In genomic region chr3:151171145-151171544, GRCh38 we compare ENCODE assay signal across 9 cellular contexts. TPM values are rescaled to one million over a fixed set of nuclear protein-coding genes. Genes with fewer than 3 reads are reported as not detected.
DNase-seq lines count a peak whose midpoint lies in the region; ATAC-seq and TF ChIP-seq lines count a peak whose summit lies in the region.
"Had no signal": no experiment of that assay in that cellular context is flagged by ENCODE, and none has a peak within 500 bp of the region (broad histone marks: within the 10 kb centered on the region; RNA-seq: fewer than 3 reads in every experiment).

No MANE protein-coding gene starts in this region.

- no peak for TF ChIP-seq CTCF in choroid plexus epithelial cell (conservative IDR thresholded peaks at IDR 0.05; ENCODE audit: low read depth, low read length)
- TF ChIP-seq CTCF in ovary (IDR thresholded peaks at IDR 0.05): no peak

- H3K4me3 Mint-ChIP-seq in stimulated activated naive B cell treated with anti-CD40 and anti-IgM and Interleukin-4, amounts not matched to agents 10 μg/mL and 1 μg/mL and 100 μg/mL, for 72 hours: peak overlapping the region; percentile 47 to 57
- H3K4me3 Mint-ChIP-seq: brain had no signal

- H3K36me3 Mint-ChIP-seq in stimulated activated naive B cell treated with anti-CD40 and anti-IgM and Interleukin-4, amounts not matched to agents 10 μg/mL and 1 μg/mL and 100 μg/mL, for 72 hours: no peaks in the 10 kb centered on the region

- no peak for TF ChIP-seq POLR2A in ovary (IDR thresholded peaks at IDR 0.05)

- ATAC-seq in GM18498 (IDR thresholded peaks at IDR 0.05; ENCODE audit: unreplicated experiment) (peak; percentile 60), GM21737 (IDR thresholded peaks at IDR 0.05; ENCODE audit: unreplicated experiment) (peak; percentile 81)
- ATAC-seq in stimulated activated naive B cell treated with anti-CD40 and anti-IgM and Interleukin-4, amounts not matched to agents 10 μg/mL and 1 μg/mL and 100 μg/mL, for 72 hours (replicated peaks): peak; percentile 61

- DNase-seq in NAMALWA (ENCODE audit: low spot score): peak; percentile 25
- peak; percentile 16 for DNase-seq in choroid plexus epithelial cell (ENCODE audit: low read depth)
- peak; percentile 21 for DNase-seq in stimulated activated naive B cell treated with anti-CD40 and anti-IgM and Interleukin-4, amounts not matched to agents 10 μg/mL and 1 μg/mL and 100 μg/mL, for 72 hours
- no peak for DNase-seq in NCI-H524 (lab: John Stamatoyannopoulos, UW)
- DNase-seq in cerebellum (ENCODE audit: low spot score): no peak
- DNase-seq in ovary: no peak

- no peaks in the 10 kb centered on the region for H3K27me3 Mint-ChIP-seq in stimulated activated naive B cell treated with anti-CD40 and anti-IgM and Interleukin-4, amounts not matched to agents 10 μg/mL and 1 μg/mL and 100 μg/mL, for 72 hours
- H3K27me3 Mint-ChIP-seq: brain had no signal

- peak overlapping the region; percentile 87 for H3K27ac Mint-ChIP-seq in stimulated activated naive B cell treated with anti-CD40 and anti-IgM and Interleukin-4, amounts not matched to agents 10 μg/mL and 1 μg/mL and 100 μg/mL, for 72 hours

- H3K27me3 ChIP-seq in ovary: no peaks in the 10 kb centered on the region

- H3K27ac ChIP-seq in ovary: no peak overlapping the region

- WGBS in ovary, 3 donors: 36 to 54% (median 39%) methylated on average over 3 of the region's 3 CpGs

- TF ChIP-seq EP300 in ovary (IDR thresholded peaks at IDR 0.05): no peak

- H3K36me3 ChIP-seq in ovary: no peaks in the 10 kb centered on the region

- intact Hi-C loops in ovary (cut with DNase I): no loop called here

- no peak overlapping the region for H3K4me3 ChIP-seq in choroid plexus epithelial cell (ENCODE audit: low read depth, low read length)
- H3K4me3 ChIP-seq in ovary: no peak overlapping the region

- no peaks in the 10 kb centered on the region for H3K9me3 Mint-ChIP-seq in stimulated activated naive B cell treated with anti-CD40 and anti-IgM and Interleukin-4, amounts not matched to agents 10 μg/mL and 1 μg/mL and 100 μg/mL, for 72 hours
- H3K9me3 Mint-ChIP-seq: brain had no signal

- no peaks in the 10 kb centered on the region for H3K9me3 ChIP-seq in ovary

- peaks cover 24 to 37% of the 10 kb centered on the region in 2 donors for H3K4me1 Mint-ChIP-seq in stimulated activated naive B cell treated with anti-CD40 and anti-IgM and Interleukin-4, amounts not matched to agents 10 μg/mL and 1 μg/mL and 100 μg/mL, for 72 hours

- no peaks in the 10 kb centered on the region for H3K4me1 ChIP-seq in ovary (ENCODE audit: insufficient read depth)

RNA-seq across cellular contexts. Expression of gene GPR171, which starts 31.9 kb away (rescaled TPM):
- total RNA-seq in cerebellum: not detected
- total RNA-seq in ovary: 1 to 10 TPM in 1 of 7 donors, under 1 TPM in 3, not detected in 3; 0.46 to 1.4 (median 0.85) TPM
- polyA plus RNA-seq in ovary: 1 to 10 TPM in 1 of 2 donors, under 1 TPM in 1; 0.21 to 2.6 TPM

Comparison
In these comparisons a context has a peak if more than half of its experiments do, and no peak if none do; other contexts are left out.
1. DNase-seq: peak in NAMALWA (single experiment), choroid plexus epithelial cell (single experiment) and stimulated activated naive B cell treated with anti-CD40 and anti-IgM and Interleukin-4, amounts not matched to agents 10 μg/mL and 1 μg/mL and 100 μg/mL, for 72 hours (single experiment); none in NCI-H524 (0 of 2), cerebellum (single experiment) and ovary (0 of 5).
2. Peak in every context shown above with its lines, with median percentiles within 50 percentile points of each other: ATAC-seq.